18 cellular contexts compared by ENCODE assay signal in genomic region chr10:16674147-16674703, GRCh38.
DNase-seq lines count a peak whose midpoint lies in the region; ATAC-seq lines count a peak whose summit lies in the region.
"Had no signal": no experiment of that assay in that cellular context is flagged by ENCODE, and none has a peak within 500 bp of the region (broad histone marks: within the 10 kb centered on the region; RNA-seq: fewer than 3 reads in every experiment).

No MANE protein-coding gene starts in this region.

- DNase-seq in DMS53 treated with DMSO at 0.1 percent for 48 hours (lab: John Stamatoyannopoulos, UW; ENCODE audit: unreplicated experiment) (peak; percentile 90), NCI-H1417 treated with DMSO at 0.1 percent for 48 hours (lab: John Stamatoyannopoulos, UW) (peak; percentile 27), NCI-H345 (lab: John Stamatoyannopoulos, UW) (peak; percentile 66), dermis microvascular lymphatic vessel endothelial cell (ENCODE audit: low read depth in 2 of 2) (peak; percentile 36 to 42), SW 1271 (lab: John Stamatoyannopoulos, UW) (no peak)
- DNase-seq: activated CD4-positive, alpha-beta memory T cell treated with anti-CD3 and anti-CD28 coated beads for 36 hours; activated gamma-delta T cell; brain microvascular endothelial cell; colonic mucosa; islet precursor cell; KBM-7; lower lobe of right lung; MM.1S; psoas muscle; RPMI8226; T-helper 2 cell had no signal

- no peaks in the 10 kb centered on the region for H3K4me1 Mint-ChIP-seq in stimulated activated memory B cell treated with anti-CD40 and anti-IgM and Interleukin-4, amounts not matched to agents 10 μg/mL and 1 μg/mL and 100 μg/mL, for 72 hours

- H3K27me3 Mint-ChIP-seq in stimulated activated memory B cell treated with anti-CD40 and anti-IgM and Interleukin-4, amounts not matched to agents 10 μg/mL and 1 μg/mL and 100 μg/mL, for 72 hours, result no peaks in the 10 kb centered on the region
- H3K27me3 Mint-ChIP-seq: activated CD4-positive, alpha-beta memory T cell treated with anti-CD3 and anti-CD28 coated beads for 36 hours had no signal

- no peak for ATAC-seq in stimulated activated memory B cell treated with anti-CD40 and anti-IgM and Interleukin-4, amounts not matched to agents 10 μg/mL and 1 μg/mL and 100 μg/mL, for 72 hours
- no peak for ATAC-seq in HG02885 (IDR thresholded peaks at IDR 0.05; ENCODE audit: poor library complexity, unreplicated experiment)
- ATAC-seq: lower lobe of right lung, psoas muscle had no signal

- H3K36me3 Mint-ChIP-seq in stimulated activated memory B cell treated with anti-CD40 and anti-IgM and Interleukin-4, amounts not matched to agents 10 μg/mL and 1 μg/mL and 100 μg/mL, for 72 hours, result peaks cover 74% of the 10 kb centered on the region

- no peak overlapping the region for H3K4me3 Mint-ChIP-seq in stimulated activated memory B cell treated with anti-CD40 and anti-IgM and Interleukin-4, amounts not matched to agents 10 μg/mL and 1 μg/mL and 100 μg/mL, for 72 hours
- H3K4me3 Mint-ChIP-seq: activated CD4-positive, alpha-beta memory T cell treated with anti-CD3 and anti-CD28 coated beads for 36 hours had no signal

- H3K9me3 Mint-ChIP-seq in stimulated activated memory B cell treated with anti-CD40 and anti-IgM and Interleukin-4, amounts not matched to agents 10 μg/mL and 1 μg/mL and 100 μg/mL, for 72 hours, result no peaks in the 10 kb centered on the region

- H3K27ac Mint-ChIP-seq in stimulated activated memory B cell treated with anti-CD40 and anti-IgM and Interleukin-4, amounts not matched to agents 10 μg/mL and 1 μg/mL and 100 μg/mL, for 72 hours, result no peak overlapping the region
- H3K27ac Mint-ChIP-seq: activated CD4-positive, alpha-beta memory T cell treated with anti-CD3 and anti-CD28 coated beads for 36 hours had no signal

Comparison
In these comparisons a context has a peak if more than half of its experiments do, and no peak if none do; other contexts are left out.
1. DNase-seq: peak in DMS53 treated with DMSO at 0.1 percent for 48 hours (single experiment), NCI-H1417 treated with DMSO at 0.1 percent for 48 hours (single experiment), NCI-H345 (single experiment) and dermis microvascular lymphatic vessel endothelial cell (2 of 2); none in SW 1271 (0 of 2).